11 cellular contexts compared by ENCODE assay signal in the genomic region with DNA sequence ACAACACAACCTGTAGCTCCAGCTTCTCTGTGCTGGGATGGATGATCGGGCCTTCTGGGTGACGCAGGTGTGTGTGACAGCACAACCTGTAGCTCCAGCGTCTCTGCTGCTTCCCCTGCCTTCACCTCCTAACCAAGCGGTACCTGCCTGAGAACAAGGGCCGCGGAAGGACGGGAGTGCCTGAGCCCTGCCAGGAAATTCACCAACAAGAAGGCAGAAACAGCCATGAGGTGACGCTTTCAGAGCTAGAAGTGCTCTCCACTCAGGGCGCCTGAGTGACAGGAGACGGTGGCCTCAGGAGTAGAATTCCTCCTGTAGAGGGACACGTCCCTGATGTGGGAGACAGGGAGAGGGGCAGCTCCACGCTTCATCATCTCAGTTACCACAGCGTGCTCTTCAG. TPM values are rescaled to one million over a fixed set of nuclear protein-coding genes. Genes with fewer than 3 reads are reported as not detected.
A peak's percentile ranks its signal among the peaks of the same experiment; 100 is the strongest.
DNase-seq lines count a peak whose midpoint lies in the region; ATAC-seq and TF ChIP-seq lines count a peak whose summit lies in the region.
"Had no signal": no experiment of that assay in that cellular context is flagged by ENCODE, and none has a peak within 500 bp of the region (broad histone marks: within the 10 kb centered on the region; RNA-seq: fewer than 3 reads in every experiment).

No MANE protein-coding gene starts in this region.

- TF ChIP-seq CTCF in astrocyte of the spinal cord (IDR thresholded peaks at IDR 0.05; ENCODE audit: low read depth, low read length): no peak
- no peak for TF ChIP-seq CTCF in upper lobe of left lung (IDR thresholded peaks at IDR 0.05)

- H3K18ac ChIP-seq in mesenchymal stem cell (ENCODE audit: low read depth in 1 of 2, low read length in 2 of 2): no peak overlapping the region

- no peaks in the 10 kb centered on the region for H3K9me3 ChIP-seq in mesenchymal stem cell (ENCODE audit: control insufficient read depth, low read length)
- H3K9me3 ChIP-seq in upper lobe of left lung: no peaks in the 10 kb centered on the region

- CTCF ChIA-PET in activated naive CD4-positive, alpha-beta T cell treated with anti-CD3 and anti-CD28 coated beads, Interleukin-2, amount 10 ng/mL, durations not matched to agents 7 days and 5 days (lab: Charles Lee): no interaction called here

- peaks cover 17% of the 10 kb centered on the region for H3K9me3 Mint-ChIP-seq in activated naive CD4-positive, alpha-beta T cell treated with anti-CD3 and anti-CD28 coated beads, Interleukin-2, amount 10 ng/mL, durations not matched to agents 7 days and 5 days

- no peak overlapping the region for H2BK120ac ChIP-seq in mesenchymal stem cell (ENCODE audit: low read depth, low read length)

- peaks cover 9 to 32% of the 10 kb centered on the region in 2 experiments for H3K36me3 ChIP-seq in mesenchymal stem cell (ENCODE audit: control insufficient read depth in 1 of 2, insufficient read depth in 2 of 2, low read depth in 1 of 2, low read length in 2 of 2)
- H3K36me3 ChIP-seq in upper lobe of left lung: peaks cover 0 to 36% (median 8%) of the 10 kb centered on the region in 4 donors

- 95% methylated on average over 13 of the region's 13 CpGs for whole genome bisulfite sequencing in mesenchymal stem cell
- 65 to 66% methylated on average over 10 to 13 of the region's 13 CpGs for WGBS in upper lobe of left lung, 2 donors

- H3K27me3 Mint-ChIP-seq in activated naive CD4-positive, alpha-beta T cell treated with anti-CD3 and anti-CD28 coated beads, Interleukin-2, amount 10 ng/mL, durations not matched to agents 7 days and 5 days: no peaks in the 10 kb centered on the region

- peaks cover 41% of the 10 kb centered on the region for H3K36me3 Mint-ChIP-seq in activated naive CD4-positive, alpha-beta T cell treated with anti-CD3 and anti-CD28 coated beads, Interleukin-2, amount 10 ng/mL, durations not matched to agents 7 days and 5 days

- ATAC-seq in upper lobe of left lung (ENCODE audit: low FRiP score in 2 of 2): no peak

- peak overlapping the region; percentile 92 for H3K9ac ChIP-seq in mesenchymal stem cell (ENCODE audit: low read length)

- H3K27ac Mint-ChIP-seq in activated naive CD4-positive, alpha-beta T cell treated with anti-CD3 and anti-CD28 coated beads, Interleukin-2, amount 10 ng/mL, durations not matched to agents 7 days and 5 days: peak overlapping the region; percentile 91

- no peak overlapping the region for H3K4ac ChIP-seq in mesenchymal stem cell (ENCODE audit: low read depth in 1 of 2, low read length in 2 of 2)

- no peak overlapping the region for H2BK5ac ChIP-seq in mesenchymal stem cell (ENCODE audit: low read depth, low read length, poor library complexity, severe bottlenecking)

- H3K23ac ChIP-seq in mesenchymal stem cell (ENCODE audit: low read length in 2 of 2): no peak overlapping the region

- H3K4me2 ChIP-seq in mesenchymal stem cell (ENCODE audit: low read length, poor library complexity, severe bottlenecking): no peak overlapping the region

- no peak overlapping the region for H4K8ac ChIP-seq in mesenchymal stem cell (ENCODE audit: low read length)

- H3K4me1 ChIP-seq in mesenchymal stem cell (ENCODE audit: control insufficient read depth, insufficient read depth, low read depth, low read length) (no peaks in the 10 kb centered on the region), upper lobe of left lung (peaks cover 0 to 22% (median 7%) of the 10 kb centered on the region in 4 donors)

- no peak for TF ChIP-seq EP300 in upper lobe of left lung (IDR thresholded peaks at IDR 0.05)

- no peak overlapping the region for H2AK5ac ChIP-seq in mesenchymal stem cell (ENCODE audit: low read length, severe bottlenecking)

- no peak for DNase-seq in activated naive CD4-positive, alpha-beta T cell treated with anti-CD3 and anti-CD28 coated beads, Interleukin-2, amount 10 ng/mL, durations not matched to agents 7 days and 5 days
- DNase-seq in activated naive CD4-positive, alpha-beta T cell treated with anti-CD3 and anti-CD28 coated beads, Interleukin-2, amount 50 U/mL, for 16 hours: no peak
- DNase-seq in astrocyte of the spinal cord (ENCODE audit: low read depth, low spot score): no peak
- no peak for DNase-seq in mesenchymal stem cell
- no peak for DNase-seq in upper lobe of left lung
- no peak for DNase-seq in NCI-H2196 treated with DMSO at 0.1 percent for 48 hours (lab: John Stamatoyannopoulos, UW; ENCODE audit: unreplicated experiment)
- no peak for DNase-seq in glomerular visceral epithelial cell (ENCODE audit: extremely low spot score)
- DNase-seq in DMS 273 (lab: John Stamatoyannopoulos, UW; ENCODE audit: unreplicated experiment): no peak
- DNase-seq: NCI-H187; SIG-M5; stimulated activated CD4-positive, alpha-beta T cell treated with anti-CD3 and anti-CD28 coated beads, Interleukin-1b, Interleukin-23, amount 100 ng/mL, for 48 hours had no signal

- H3K4me3 ChIP-seq in astrocyte of the spinal cord (ENCODE audit: low read depth, low read length) (peak overlapping the region; percentile 63), mesenchymal stem cell (ENCODE audit: insufficient read depth in 1 of 2, low read depth in 1 of 2, low read length in 2 of 2) (peak overlapping the region in 1 of 2 experiments; percentile 84), upper lobe of left lung (peak overlapping the region in 3 of 4 donors; percentile 49 to 56 (median 56))

- no peak overlapping the region for H2BK12ac ChIP-seq in mesenchymal stem cell (ENCODE audit: low read length in 2 of 2)

- H4K91ac ChIP-seq in mesenchymal stem cell (ENCODE audit: low read length): no peak overlapping the region

- H3K4me1 Mint-ChIP-seq in activated naive CD4-positive, alpha-beta T cell treated with anti-CD3 and anti-CD28 coated beads, Interleukin-2, amount 10 ng/mL, durations not matched to agents 7 days and 5 days: peaks cover 24% of the 10 kb centered on the region

- H2BK15ac ChIP-seq in mesenchymal stem cell (ENCODE audit: low read depth, poor library complexity, severe bottlenecking): no peak overlapping the region

- peak overlapping the region; percentile 86 for H3K4me3 Mint-ChIP-seq in activated naive CD4-positive, alpha-beta T cell treated with anti-CD3 and anti-CD28 coated beads, Interleukin-2, amount 10 ng/mL, durations not matched to agents 7 days and 5 days

- H3K27me3 ChIP-seq in mesenchymal stem cell (ENCODE audit: control insufficient read depth in 1 of 2, insufficient read depth in 1 of 2, low read length in 2 of 2): no peaks in the 10 kb centered on the region
- no peaks in the 10 kb centered on the region for H3K27me3 ChIP-seq in upper lobe of left lung

- in situ Hi-C loops in astrocyte of the spinal cord (cut with HindIII; ENCODE audit: low sequenced_read_pairs): no loop called here

- H3K27ac ChIP-seq in mesenchymal stem cell (ENCODE audit: low read length, poor library complexity, severe bottlenecking) (no peak overlapping the region), upper lobe of left lung (peak overlapping the region; percentile 81 to 94 (median 88))

- H3K79me1 ChIP-seq in mesenchymal stem cell (replicated peaks; ENCODE audit: low read length, poor library complexity, severe bottlenecking): peaks cover 9% of the 10 kb centered on the region

- no peak for TF ChIP-seq POLR2A in upper lobe of left lung (IDR thresholded peaks at IDR 0.05)

- H2AFZ ChIP-seq in mesenchymal stem cell (ENCODE audit: low read depth, low read length): no peak overlapping the region

- H3K14ac ChIP-seq in mesenchymal stem cell (ENCODE audit: low read length in 2 of 2): no peak overlapping the region

RNA-seq across cellular contexts. Expression of a gene that starts 17.4 kb away (rescaled TPM):
- 3.8 TPM for polyA plus RNA-seq in mesenchymal stem cell (2013, experiment 1 of 2)
- polyA plus RNA-seq in mesenchymal stem cell (2013, experiment 2 of 2): 3.5 TPM
- 10 to 100 TPM; 26.3 to 80.0 (median 47.1) TPM for total RNA-seq in upper lobe of left lung
